Comparison of ENCODE assay signal across 27 cellular contexts in genomic region chr6:92263864-92264263, GRCh38.
"Had no signal": no experiment of that assay in that cellular context is flagged by ENCODE, and none has a peak within 500 bp of the region (broad histone marks: within the 10 kb centered on the region; RNA-seq: fewer than 3 reads in every experiment).

No MANE protein-coding gene starts in this region.

- DNase-seq: activated B cell treated with CpG ODN at 0.5 μM for 24 hours; activated CD4-positive, alpha-beta memory T cell treated with anti-CD3 and anti-CD28 coated beads, Interleukin-2, amount 10 ng/mL, durations not matched to agents 7 days and 5 days; activated CD4-positive, alpha-beta T cell treated with anti-CD3 and anti-CD28 coated beads for 36 hours; activated CD4-positive, alpha-beta T cell treated with anti-CD3 and anti-CD28 coated beads for 48 hours; activated CD4-positive, alpha-beta T cell treated with anti-CD3 and anti-CD28 coated beads, Interleukin-2, amount 10 ng/mL, durations not matched to agents 7 days and 5 days; activated CD4-positive, alpha-beta T cell treated with anti-CD3 and anti-CD28 coated beads, Interleukin-2, amount 50 U/mL, for 48 hours; activated CD4-positive, CD25-positive, alpha-beta regulatory T cell treated with anti-CD3 and anti-CD28 coated beads, Interleukin-2, amount 50 U/mL, for 72 hours; activated CD8-positive, alpha-beta memory T cell treated with anti-CD3 and anti-CD28 coated beads for 24 hours; activated CD8-positive, alpha-beta memory T cell treated with anti-CD3 and anti-CD28 coated beads, Interleukin-2, amount 10 ng/mL, durations not matched to agents 7 days and 5 days; activated CD8-positive, alpha-beta memory T cell treated with anti-CD3 and anti-CD28 coated beads, Interleukin-2, amount 50 U/mL, for 48 hours; activated CD8-positive, alpha-beta T cell treated with anti-CD3 and anti-CD28 coated beads, Interleukin-2, amount 10 ng/mL, durations not matched to agents 7 days and 5 days; activated effector memory CD4-positive, alpha-beta T cell treated with Interleukin-2 at 50 U/mL for 16 hours; activated gamma-delta T cell; activated naive CD4-positive, alpha-beta T cell treated with anti-CD3 and anti-CD28 coated beads, Interleukin-2, amount 10 ng/mL, durations not matched to agents 7 days and 5 days; activated naive CD4-positive, alpha-beta T cell treated with Interleukin-2 at 50 U/mL for 16 hours; activated naive CD8-positive, alpha-beta T cell treated with anti-CD3 and anti-CD28 coated beads, Interleukin-2, amount 10 ng/mL, durations not matched to agents 7 days and 5 days; activated naive CD8-positive, alpha-beta T cell treated with anti-CD3 and anti-CD28 coated beads, Interleukin-2, amount 50 U/mL, for 24 hours; activated T-cell treated with anti-CD3 and anti-CD28 coated beads, Interleukin-2, amount 50 U/mL, for 24 hours; activated T-cell treated with anti-CD3 and anti-CD28 coated beads, Interleukin-2, amount 50 U/mL, for 48 hours; amygdala; anterior cingulate cortex; central memory CD4-positive, alpha-beta T cell; T-helper 1 cell; T-helper 2 cell; T-helper 9 cell had no signal

- H3K36me3 ChIP-seq: ascending aorta had no signal

- FAIRE-seq: TTC549 had no signal

- H3K27me3 ChIP-seq: ascending aorta had no signal

- ATAC-seq: activated CD4-positive, alpha-beta T cell treated with anti-CD3 and anti-CD28 coated beads for 36 hours; activated CD8-positive, alpha-beta memory T cell treated with anti-CD3 and anti-CD28 coated beads, Interleukin-2, amount 10 ng/mL, durations not matched to agents 7 days and 5 days; activated CD8-positive, alpha-beta T cell treated with anti-CD3 and anti-CD28 coated beads, Interleukin-2, amount 10 ng/mL, durations not matched to agents 7 days and 5 days; activated naive CD8-positive, alpha-beta T cell treated with anti-CD3 and anti-CD28 coated beads, Interleukin-2, amount 50 U/mL, for 24 hours had no signal

- H3K4me3 ChIP-seq: ascending aorta had no signal
